In genomic region chr22:30422481-30423295, GRCh38 we compare ENCODE assay signal across 1 cellular context.
TF ChIP-seq lines count a peak whose summit lies in the region.

No MANE protein-coding gene starts in this region.

TF ChIP-seq in K562, 482 proteins besides CTCF, POLR2A, EP300 and RAD21 (continued from another document):
- no peak for TF ChIP-seq NEUROD1 (IDR thresholded peaks at IDR 0.05; ENCODE audit: borderline replicate concordance, low read depth, low read length, partially characterized antibody)
- TF ChIP-seq ZSCAN32 (CRISPR knock-in tag; IDR thresholded peaks at IDR 0.05) = no peak
- TF ChIP-seq E4F1 (CRISPR knock-in tag; IDR thresholded peaks at IDR 0.05; ENCODE audit: borderline replicate concordance) = no peak
- TF ChIP-seq HMGN3 (IDR thresholded peaks at IDR 0.05; ENCODE audit: borderline replicate concordance, extremely low read depth, insufficient read length, low read depth, low read length) = no peak
- TF ChIP-seq MTA2 (IDR thresholded peaks at IDR 0.05; ENCODE audit: low read depth) = no peak
- peak; percentile 52 for TF ChIP-seq ATF3 (IDR thresholded peaks at IDR 0.05)
- TF ChIP-seq ATF3 (CRISPR knock-in tag; conservative IDR thresholded peaks at IDR 0.05) = no peak
- no peak for TF ChIP-seq PHF8 (IDR thresholded peaks at IDR 0.05; ENCODE audit: borderline replicate concordance, low read length)
- no peak for TF ChIP-seq TCFL5 (CRISPR knock-in tag; conservative IDR thresholded peaks at IDR 0.05)
- no peak for TF ChIP-seq ZNF766 (CRISPR knock-in tag; conservative IDR thresholded peaks at IDR 0.05)
- no peak for TF ChIP-seq REST (CRISPR knock-in tag; IDR thresholded peaks at IDR 0.05; ENCODE audit: low read depth)
- TF ChIP-seq TFE3 (CRISPR knock-in tag; IDR thresholded peaks at IDR 0.05) = no peak
- 0 out of 2 replicates have a peak, but pooled peaks have one; percentile 10 for TF ChIP-seq MAFG (tag; conservative IDR thresholded peaks at IDR 0.05)
- 0 out of 2 replicates have a peak, but pooled peaks have one; percentile 34 for TF ChIP-seq ZNF175 (CRISPR knock-in tag; IDR thresholded peaks at IDR 0.05; ENCODE audit: low read depth)
- no peak for TF ChIP-seq ZBTB2 (IDR thresholded peaks at IDR 0.05)
- TF ChIP-seq NFIX (CRISPR knock-in tag; IDR thresholded peaks at IDR 0.05; ENCODE audit: low read depth) = no peak
- no peak for TF ChIP-seq ZNF518B (CRISPR knock-in tag; IDR thresholded peaks at IDR 0.05)
- no peak for TF ChIP-seq FOXA1 (IDR thresholded peaks at IDR 0.05; ENCODE audit: borderline replicate concordance)
- no peak for TF ChIP-seq ZNF280B (CRISPR knock-in tag; IDR thresholded peaks at IDR 0.05)
- no peak for TF ChIP-seq ARID3B (CRISPR knock-in tag; IDR thresholded peaks at IDR 0.05; ENCODE audit: borderline replicate concordance)
- no peak for TF ChIP-seq NFYB (IDR thresholded peaks at IDR 0.05; ENCODE audit: extremely low read depth, insufficient read length)
TF ChIP-seq in K562: peak in this region for 17.
